ENCODE assay signal across 8 cellular contexts in the genomic region with DNA sequence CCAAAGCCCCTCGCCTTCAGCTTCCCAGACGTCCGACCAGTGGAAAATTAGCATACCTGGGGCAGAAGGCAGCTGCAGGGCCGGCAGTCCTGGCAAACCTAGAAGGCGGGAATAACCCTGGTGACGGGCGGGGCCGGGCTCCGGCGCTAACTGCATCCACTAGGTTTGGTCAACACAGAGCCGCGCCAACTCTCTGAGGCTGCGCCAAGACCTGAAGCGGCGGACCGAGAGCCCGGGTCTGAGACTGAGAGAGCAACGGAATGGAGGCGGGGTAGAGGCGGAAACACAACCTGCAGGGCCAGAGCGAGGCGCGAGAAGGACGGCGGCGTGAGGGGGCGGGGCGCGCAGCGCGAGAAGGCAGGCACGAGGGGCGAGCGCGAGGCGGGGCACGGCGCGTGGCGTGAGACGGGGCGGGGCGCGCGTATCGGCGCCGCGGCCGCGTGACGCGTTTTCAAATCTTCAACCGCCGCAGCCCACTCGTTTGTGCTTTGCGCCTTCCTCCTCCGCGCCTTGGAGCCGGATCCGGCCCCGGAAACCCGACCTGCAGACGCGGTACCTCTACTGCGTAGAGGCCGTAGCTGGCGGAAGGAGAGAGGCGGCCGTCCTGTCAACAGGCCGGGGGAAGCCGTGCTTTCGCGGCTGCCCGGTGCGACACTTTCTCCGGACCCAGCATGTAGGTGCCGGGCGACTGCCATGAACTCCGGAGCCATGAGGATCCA. TPM values are rescaled to one million over a fixed set of nuclear protein-coding genes. Genes with fewer than 3 reads are reported as not detected.
DNase-seq lines count a peak whose midpoint lies in the region; ATAC-seq and TF ChIP-seq lines count a peak whose summit lies in the region.

A gene with protein sequence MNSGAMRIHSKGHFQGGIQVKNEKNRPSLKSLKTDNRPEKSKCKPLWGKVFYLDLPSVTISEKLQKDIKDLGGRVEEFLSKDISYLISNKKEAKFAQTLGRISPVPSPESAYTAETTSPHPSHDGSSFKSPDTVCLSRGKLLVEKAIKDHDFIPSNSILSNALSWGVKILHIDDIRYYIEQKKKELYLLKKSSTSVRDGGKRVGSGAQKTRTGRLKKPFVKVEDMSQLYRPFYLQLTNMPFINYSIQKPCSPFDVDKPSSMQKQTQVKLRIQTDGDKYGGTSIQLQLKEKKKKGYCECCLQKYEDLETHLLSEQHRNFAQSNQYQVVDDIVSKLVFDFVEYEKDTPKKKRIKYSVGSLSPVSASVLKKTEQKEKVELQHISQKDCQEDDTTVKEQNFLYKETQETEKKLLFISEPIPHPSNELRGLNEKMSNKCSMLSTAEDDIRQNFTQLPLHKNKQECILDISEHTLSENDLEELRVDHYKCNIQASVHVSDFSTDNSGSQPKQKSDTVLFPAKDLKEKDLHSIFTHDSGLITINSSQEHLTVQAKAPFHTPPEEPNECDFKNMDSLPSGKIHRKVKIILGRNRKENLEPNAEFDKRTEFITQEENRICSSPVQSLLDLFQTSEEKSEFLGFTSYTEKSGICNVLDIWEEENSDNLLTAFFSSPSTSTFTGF (plus strand): TSS at position 454 of the 719 bp plus-strand sequence. CDS start 240 bp downstream, at position 694.
A gene with protein sequence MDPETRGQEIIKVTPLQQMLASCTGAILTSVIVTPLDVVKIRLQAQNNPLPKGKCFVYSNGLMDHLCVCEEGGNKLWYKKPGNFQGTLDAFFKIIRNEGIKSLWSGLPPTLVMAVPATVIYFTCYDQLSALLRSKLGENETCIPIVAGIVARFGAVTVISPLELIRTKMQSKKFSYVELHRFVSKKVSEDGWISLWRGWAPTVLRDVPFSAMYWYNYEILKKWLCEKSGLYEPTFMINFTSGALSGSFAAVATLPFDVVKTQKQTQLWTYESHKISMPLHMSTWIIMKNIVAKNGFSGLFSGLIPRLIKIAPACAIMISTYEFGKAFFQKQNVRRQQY (minus strand): TSS at position 321 of the 719 bp plus-strand sequence. CDS start 17,633 bp downstream, outside the sequence.

- peak within 1 kb of the TSS; percentile 82 for H3K27ac ChIP-seq in caudate nucleus (ENCODE audit: low read depth, low read length)

- intact Hi-C loops in activated B cell treated with CpG ODN at 0.5 μM for 24 hours (cut with micrococcal nuclease), result loop anchor here (1.0 to 10.0 kb wide), 11 partner anchors 23 to 941 kb away; a partner anchor contains a TSS

- CTCF ChIA-PET in activated B cell treated with CpG ODN at 0.5 μM for 24 hours (lab: Charles Lee), result no interaction called here

- H3K27ac Mint-ChIP-seq in activated B cell treated with CpG ODN at 0.5 μM for 24 hours (peak within 1 kb of the TSS; percentile 96), immature natural killer cell (peak within 1 kb of the TSS; percentile 94 to 99 (median 98))

- TF ChIP-seq CTCF in AG09319 (IDR thresholded peaks at IDR 0.05; ENCODE audit: low read depth, low read length) (no peak), activated B cell treated with CpG ODN at 0.5 μM for 24 hours (IDR thresholded peaks at IDR 0.05) (no peak)

- H3K4me3 Mint-ChIP-seq in activated B cell treated with CpG ODN at 0.5 μM for 24 hours, result peak within 1 kb of the TSS; percentile 95
- H3K4me3 Mint-ChIP-seq in immature natural killer cell, result peak within 1 kb of the TSS; percentile 92 to 97 (median 95)

- peaks cover 43% of the 10 kb centered on the region for H3K4me1 Mint-ChIP-seq in activated B cell treated with CpG ODN at 0.5 μM for 24 hours
- peaks cover 42 to 68% of the 10 kb centered on the region in 2 donors for H3K4me1 Mint-ChIP-seq in immature natural killer cell

- ATAC-seq in GM19025 (IDR thresholded peaks at IDR 0.05; ENCODE audit: low read depth, unreplicated experiment), result peak; percentile 87
- ATAC-seq in HG03280 (IDR thresholded peaks at IDR 0.05; ENCODE audit: unreplicated experiment), result peak; percentile 91
- ATAC-seq in activated B cell treated with CpG ODN at 0.5 μM for 24 hours (ENCODE audit: low read depth), result peak; percentile 91

- peaks cover 27% of the 10 kb centered on the region for H3K36me3 Mint-ChIP-seq in activated B cell treated with CpG ODN at 0.5 μM for 24 hours (ENCODE audit: low read depth)
- H3K36me3 Mint-ChIP-seq in immature natural killer cell, result peaks cover 1 to 20% (median 5%) of the 10 kb centered on the region in 3 donors

- POLR2A ChIA-PET in activated B cell treated with CpG ODN at 0.5 μM for 24 hours (lab: Charles Lee), result interaction anchor here (0.6 to 1.7 kb wide), 6 partner anchors 50 to 723 kb away, joined by 3 to 7 read pairs (median 4); a partner anchor contains a TSS

- H3K9me3 Mint-ChIP-seq in activated B cell treated with CpG ODN at 0.5 μM for 24 hours (peaks cover 2% of the 10 kb centered on the region), immature natural killer cell (no peaks in the 10 kb centered on the region)

- no peaks in the 10 kb centered on the region for H3K27me3 Mint-ChIP-seq in activated B cell treated with CpG ODN at 0.5 μM for 24 hours
- peaks cover 0 to 13% (median 2%) of the 10 kb centered on the region in 3 donors for H3K27me3 Mint-ChIP-seq in immature natural killer cell (ENCODE audit: low read depth in 3 of 3)

- DNase-seq in AG09319 (ENCODE audit: extremely low read depth, low read depth) (peak; percentile 77), NCI-H345 (lab: John Stamatoyannopoulos, UW) (peak; percentile 96), activated B cell treated with CpG ODN at 0.5 μM for 24 hours (peak; percentile 98), caudate nucleus (lab: John Stamatoyannopoulos, UW) (peak in 60 of 61 donors; percentile 20 to 93 (median 85)), immature natural killer cell (peak; percentile 97), smooth muscle cell of the brain vasculature (ENCODE audit: low read depth, low spot score) (peak; percentile 82)

RNA-seq across cellular contexts. Expression of the first gene that starts in this region (rescaled TPM):
- total RNA-seq in activated B cell treated with CpG ODN at 0.5 μM for 24 hours, result 20.2 and 30.3 TPM in 2 replicates
- 10 to 100 TPM; 15.9 to 37.3 (median 23.4) TPM for polyA plus RNA-seq in immature natural killer cell

RNA-seq across cellular contexts. Expression of the second gene that starts in this region (rescaled TPM):
- total RNA-seq in activated B cell treated with CpG ODN at 0.5 μM for 24 hours, result 16.6 and 21.7 TPM in 2 replicates
- polyA plus RNA-seq in immature natural killer cell, result 10 to 100 TPM in 2 of 3 donors, 1 to 10 TPM in 1; 9.5 to 21.0 (median 10.4) TPM

Comparison
In these comparisons a context has a peak if more than half of its experiments do, and no peak if none do; other contexts are left out.
1. Peak in every context shown above with its lines: DNase-seq, ATAC-seq and H3K27ac ChIP-seq.